35 cellular contexts compared by ENCODE assay signal in genomic region chr15:71127083-71127482, GRCh38. TPM values are rescaled to one million over a fixed set of nuclear protein-coding genes. Genes with fewer than 3 reads are reported as not detected.
"Had no signal": no experiment of that assay in that cellular context is flagged by ENCODE, and none has a peak within 500 bp of the region (broad histone marks: within the 10 kb centered on the region; RNA-seq: fewer than 3 reads in every experiment).

No MANE protein-coding gene starts in this region.

- H3K9me3 ChIP-seq: body of pancreas, breast epithelium, Peyer's patch had no signal

- ATAC-seq: activated CD8-positive, alpha-beta memory T cell treated with anti-CD3 and anti-CD28 coated beads, Interleukin-2, amount 10 ng/mL, durations not matched to agents 7 days and 5 days; body of pancreas; PC-3 had no signal

- H3K27me3 ChIP-seq: body of pancreas, breast epithelium, Peyer's patch had no signal

- H3K36me3 ChIP-seq: breast epithelium, Peyer's patch, WERI-Rb-1 had no signal

- H3K27ac ChIP-seq: body of pancreas, breast epithelium, KMS-11, Peyer's patch, WERI-Rb-1 had no signal

- H3K4me1 ChIP-seq: body of pancreas, breast epithelium, Peyer's patch had no signal

- DNase-seq: activated CD4-positive, alpha-beta memory T cell treated with anti-CD3 and anti-CD28 coated beads, Interleukin-2, amount 10 ng/mL, durations not matched to agents 7 days and 5 days; activated CD4-positive, alpha-beta T cell treated with anti-CD3 and anti-CD28 coated beads for 1 hour; activated CD4-positive, alpha-beta T cell treated with anti-CD3 and anti-CD28 coated beads for 48 hours; activated CD4-positive, CD25-positive, alpha-beta regulatory T cell; activated CD8-positive, alpha-beta memory T cell treated with anti-CD3 and anti-CD28 coated beads for 24 hours; activated CD8-positive, alpha-beta memory T cell treated with anti-CD3 and anti-CD28 coated beads, Interleukin-2, amount 10 ng/mL, durations not matched to agents 7 days and 5 days; activated CD8-positive, alpha-beta memory T cell treated with anti-CD3 and anti-CD28 coated beads, Interleukin-2, amount 50 U/mL, for 48 hours; activated effector memory CD4-positive, alpha-beta T cell treated with Interleukin-2 at 50 U/mL for 16 hours; activated naive CD8-positive, alpha-beta T cell treated with anti-CD3 and anti-CD28 coated beads, Interleukin-2, amount 10 ng/mL, durations not matched to agents 7 days and 5 days; activated T-cell treated with anti-CD3 and anti-CD28 coated beads, Interleukin-2, amount 50 U/mL, for 48 hours; amygdala; body of pancreas; MM.1S; MV-4-11; NCI-H1092 treated with DMSO at 0.1 percent for 48 hours; NCI-H1417; NCI-H146; NCI-H187; NCI-H2029 treated with DMSO at 0.1 percent for 48 hours; NCI-H2107; NCI-H2171; NCI-H510A; NCI-H748 treated with DMSO at 0.1 percent for 48 hours; NK-92 treated with Interleukin-12 subunit alpha and Interleukin-12 subunit beta, amount 100 ng/mL, for 24 hours; PC-3; Peyer's patch; Right ventricle myocardium superior; RPMI8226; SW 1271; T-helper 1 cell; T-helper 2 cell; T-helper 9 cell; WERI-Rb-1 had no signal

- H3K4me3 ChIP-seq: body of pancreas, breast epithelium, Peyer's patch had no signal

RNA-seq across cellular contexts. Expression of gene THSD4, which starts 11.8 kb away (rescaled TPM):
- total RNA-seq: activated CD8-positive, alpha-beta memory T cell treated with anti-CD3 and anti-CD28 coated beads, Interleukin-2, amount 10 ng/mL, durations not matched to agents 7 days and 5 days; activated naive CD8-positive, alpha-beta T cell treated with anti-CD3 and anti-CD28 coated beads, Interleukin-2, amount 10 ng/mL, durations not matched to agents 7 days and 5 days had no signal
